8 cellular contexts compared by ENCODE assay signal in genomic region chr17:72539981-72540897, GRCh38.
DNase-seq lines count a peak whose midpoint lies in the region; ATAC-seq and TF ChIP-seq lines count a peak whose summit lies in the region.

No MANE protein-coding gene starts in this region.

- peaks cover 10% of the 10 kb centered on the region for H3K4me1 ChIP-seq in NT2/D1 (ENCODE audit: insufficient read depth, insufficient read length)
- H3K4me1 ChIP-seq in esophagus squamous epithelium, result peaks cover 3 to 14% (median 5%) of the 10 kb centered on the region in 3 donors

- TF ChIP-seq CTCF in esophagus squamous epithelium (IDR thresholded peaks at IDR 0.05), result peak; percentile 27 to 98 (median 93)

- DNase-seq in COLO668 (lab: John Stamatoyannopoulos, UW; ENCODE audit: unreplicated experiment), result peak; percentile 80
- peak; percentile 33 for DNase-seq in NT2/D1 (ENCODE audit: low read depth, low spot score)
- peak; percentile 67 for DNase-seq in activated T-cell treated with anti-CD3 and anti-CD28 coated beads, Interleukin-2, amount 50 U/mL, for 1 hour
- no peak for DNase-seq in esophagus squamous epithelium (lab: John Stamatoyannopoulos, UW)
- peak; percentile 11 for DNase-seq in naive B cell
- peak; percentile 38 for DNase-seq in stromal cell of bone marrow (ENCODE audit: low read depth)

- H3K36me3 Mint-ChIP-seq in naive B cell, result no peaks in the 10 kb centered on the region

- H3K4me3 ChIP-seq in NT2/D1 (ENCODE audit: insufficient read length, low read depth) (no peak overlapping the region), esophagus squamous epithelium (peak overlapping the region in 2 of 4 donors; percentile 29 to 45)

- H3K27me3 ChIP-seq in NT2/D1 (ENCODE audit: insufficient read depth, insufficient read length), result no peaks in the 10 kb centered on the region
- H3K27me3 ChIP-seq in esophagus squamous epithelium, result peaks cover 0 to 7% (median 0%) of the 10 kb centered on the region in 4 donors

- H3K9ac ChIP-seq in NT2/D1 (ENCODE audit: insufficient read length, low read depth), result peak overlapping the region; percentile 68

- H3K9me3 ChIP-seq in NT2/D1 (ENCODE audit: insufficient read depth, low read length), result peaks cover 9% of the 10 kb centered on the region; the same call in 1 of the 2 replicates
- H3K9me3 ChIP-seq in esophagus squamous epithelium, result no peaks in the 10 kb centered on the region

- H3K27me3 Mint-ChIP-seq in naive B cell, result peaks cover 41 to 71% (median 58%) of the 10 kb centered on the region in 3 donors

- H3K9me3 Mint-ChIP-seq in naive B cell, result peaks cover 0 to 11% (median 4%) of the 10 kb centered on the region in 7 donors

- intact Hi-C loops in esophagus squamous epithelium (cut with DNase I), result loop anchor here (10.0 kb wide), 1 partner anchor 415 kb away; the partner anchor contains the start of gene SOX9

- H3K36me3 ChIP-seq in NT2/D1 (ENCODE audit: insufficient read depth, insufficient read length, low read length) (no peaks in the 10 kb centered on the region), esophagus squamous epithelium (no peaks in the 10 kb centered on the region)

- TF ChIP-seq POLR2A in esophagus squamous epithelium (IDR thresholded peaks at IDR 0.05), result no peak

- H3K27ac ChIP-seq in esophagus squamous epithelium, result peak overlapping the region in 1 of 4 donors; percentile 29

- 29 to 56% methylated on average over 8 to 15 of the region's 50 CpGs for WGBS in esophagus squamous epithelium, 2 donors

- H3K4me1 Mint-ChIP-seq in naive B cell, result peaks cover 0 to 7% (median 4%) of the 10 kb centered on the region in 3 donors

- ATAC-seq in GM19455 (IDR thresholded peaks at IDR 0.05; ENCODE audit: unreplicated experiment) (peak; percentile 77), HG03558 (IDR thresholded peaks at IDR 0.05; ENCODE audit: extremely low read depth, unreplicated experiment) (peak; percentile 78), naive B cell (ENCODE audit: low read depth in 2 of 2) (peak in 1 of 2 donors; percentile 28)

- H3K27ac Mint-ChIP-seq in naive B cell, result no peak overlapping the region

- H3K4me3 Mint-ChIP-seq in naive B cell, result peak overlapping the region in 2 of 8 donors; percentile 10 to 61
